In genomic region chr12:100494026-100494425, GRCh38 we compare ENCODE assay signal across 20 cellular contexts. TPM values are rescaled to one million over a fixed set of nuclear protein-coding genes. Genes with fewer than 3 reads are reported as not detected.
"Had no signal": no experiment of that assay in that cellular context is flagged by ENCODE, and none has a peak within 500 bp of the region (broad histone marks: within the 10 kb centered on the region; RNA-seq: fewer than 3 reads in every experiment).

No MANE protein-coding gene starts in this region.

- H3K4me3 ChIP-seq: MG63 had no signal

- H3K9me3 ChIP-seq: MG63, SK-N-SH had no signal

- DNase-seq: IMR-90, Karpas-422, KG1, MG63, NCI-H1092 treated with DMSO at 0.1 percent for 48 hours, NCI-H1436, NCI-H187, NCI-H2029, NCI-H2081 treated with DMSO at 0.1 percent for 48 hours, NCI-H2171, NCI-H226, NCI-H446, NCI-H510A, NCI-H524 treated with DMSO at 0.1 percent for 48 hours, NCI-H69, NCI-H774, RPMI8226, SHP77, SK-N-SH, SW 1271 had no signal

- H3K27me3 ChIP-seq: MG63 had no signal

- H3K36me3 ChIP-seq: MG63 had no signal

RNA-seq across cellular contexts. Expression of gene NR1H4, which starts 20.4 kb away (rescaled TPM):
- total RNA-seq: IMR-90 had no signal
